1 cellular context compared by ENCODE assay signal in the genomic region with DNA sequence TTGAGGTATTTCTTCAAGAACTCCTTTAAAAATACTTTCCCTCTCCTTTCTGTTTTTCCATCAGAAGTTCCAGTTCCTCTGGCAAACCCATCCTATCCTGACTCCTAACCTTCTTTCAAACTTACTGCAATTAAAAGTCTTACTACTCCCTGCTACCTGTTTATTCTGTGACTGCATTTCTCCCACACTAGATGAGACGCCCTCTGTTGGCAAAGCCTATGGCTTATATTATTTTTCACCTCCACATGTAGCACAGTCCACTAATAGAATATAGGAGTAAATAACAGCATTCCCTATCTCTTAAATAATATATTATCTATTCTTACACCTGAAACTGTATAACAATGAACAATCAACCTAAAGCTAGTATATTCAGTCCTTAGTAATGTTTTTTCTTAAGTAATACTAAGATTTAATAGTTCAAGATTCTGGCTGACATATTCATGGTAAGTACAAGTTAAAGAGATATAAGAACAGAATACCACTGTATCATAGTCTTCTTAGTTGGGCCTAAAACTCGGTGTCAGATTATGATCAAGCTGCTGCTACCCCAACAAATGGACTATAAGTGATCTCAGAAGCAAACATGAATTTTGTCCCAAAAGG.
TF ChIP-seq lines count a peak whose summit lies in the region.

No MANE protein-coding gene starts in this region.

TF ChIP-seq in HepG2, 621 proteins besides CTCF, POLR2A, EP300 and RAD21:
- TF ChIP-seq, protein P1, sequence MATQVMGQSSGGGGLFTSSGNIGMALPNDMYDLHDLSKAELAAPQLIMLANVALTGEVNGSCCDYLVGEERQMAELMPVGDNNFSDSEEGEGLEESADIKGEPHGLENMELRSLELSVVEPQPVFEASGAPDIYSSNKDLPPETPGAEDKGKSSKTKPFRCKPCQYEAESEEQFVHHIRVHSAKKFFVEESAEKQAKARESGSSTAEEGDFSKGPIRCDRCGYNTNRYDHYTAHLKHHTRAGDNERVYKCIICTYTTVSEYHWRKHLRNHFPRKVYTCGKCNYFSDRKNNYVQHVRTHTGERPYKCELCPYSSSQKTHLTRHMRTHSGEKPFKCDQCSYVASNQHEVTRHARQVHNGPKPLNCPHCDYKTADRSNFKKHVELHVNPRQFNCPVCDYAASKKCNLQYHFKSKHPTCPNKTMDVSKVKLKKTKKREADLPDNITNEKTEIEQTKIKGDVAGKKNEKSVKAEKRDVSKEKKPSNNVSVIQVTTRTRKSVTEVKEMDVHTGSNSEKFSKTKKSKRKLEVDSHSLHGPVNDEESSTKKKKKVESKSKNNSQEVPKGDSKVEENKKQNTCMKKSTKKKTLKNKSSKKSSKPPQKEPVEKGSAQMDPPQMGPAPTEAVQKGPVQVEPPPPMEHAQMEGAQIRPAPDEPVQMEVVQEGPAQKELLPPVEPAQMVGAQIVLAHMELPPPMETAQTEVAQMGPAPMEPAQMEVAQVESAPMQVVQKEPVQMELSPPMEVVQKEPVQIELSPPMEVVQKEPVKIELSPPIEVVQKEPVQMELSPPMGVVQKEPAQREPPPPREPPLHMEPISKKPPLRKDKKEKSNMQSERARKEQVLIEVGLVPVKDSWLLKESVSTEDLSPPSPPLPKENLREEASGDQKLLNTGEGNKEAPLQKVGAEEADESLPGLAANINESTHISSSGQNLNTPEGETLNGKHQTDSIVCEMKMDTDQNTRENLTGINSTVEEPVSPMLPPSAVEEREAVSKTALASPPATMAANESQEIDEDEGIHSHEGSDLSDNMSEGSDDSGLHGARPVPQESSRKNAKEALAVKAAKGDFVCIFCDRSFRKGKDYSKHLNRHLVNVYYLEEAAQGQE (IDR thresholded peaks at IDR 0.05; ENCODE audit: borderline replicate concordance in 1 of 2, low read depth in 1 of 2, low read length in 2 of 2), result no peak
- TF ChIP-seq ZNF17 (CRISPR knock-in tag; IDR thresholded peaks at IDR 0.05), result no peak
- no peak for TF ChIP-seq ZZZ3 (CRISPR knock-in tag; IDR thresholded peaks at IDR 0.05; ENCODE audit: borderline replicate concordance)
- TF ChIP-seq, protein P2, sequence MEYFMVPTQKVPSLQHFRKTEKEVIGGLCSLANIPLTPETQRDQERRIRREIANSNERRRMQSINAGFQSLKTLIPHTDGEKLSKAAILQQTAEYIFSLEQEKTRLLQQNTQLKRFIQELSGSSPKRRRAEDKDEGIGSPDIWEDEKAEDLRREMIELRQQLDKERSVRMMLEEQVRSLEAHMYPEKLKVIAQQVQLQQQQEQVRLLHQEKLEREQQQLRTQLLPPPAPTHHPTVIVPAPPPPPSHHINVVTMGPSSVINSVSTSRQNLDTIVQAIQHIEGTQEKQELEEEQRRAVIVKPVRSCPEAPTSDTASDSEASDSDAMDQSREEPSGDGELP (IDR thresholded peaks at IDR 0.05; ENCODE audit: borderline replicate concordance, low read depth), result no peak
- TF ChIP-seq, protein P3, sequence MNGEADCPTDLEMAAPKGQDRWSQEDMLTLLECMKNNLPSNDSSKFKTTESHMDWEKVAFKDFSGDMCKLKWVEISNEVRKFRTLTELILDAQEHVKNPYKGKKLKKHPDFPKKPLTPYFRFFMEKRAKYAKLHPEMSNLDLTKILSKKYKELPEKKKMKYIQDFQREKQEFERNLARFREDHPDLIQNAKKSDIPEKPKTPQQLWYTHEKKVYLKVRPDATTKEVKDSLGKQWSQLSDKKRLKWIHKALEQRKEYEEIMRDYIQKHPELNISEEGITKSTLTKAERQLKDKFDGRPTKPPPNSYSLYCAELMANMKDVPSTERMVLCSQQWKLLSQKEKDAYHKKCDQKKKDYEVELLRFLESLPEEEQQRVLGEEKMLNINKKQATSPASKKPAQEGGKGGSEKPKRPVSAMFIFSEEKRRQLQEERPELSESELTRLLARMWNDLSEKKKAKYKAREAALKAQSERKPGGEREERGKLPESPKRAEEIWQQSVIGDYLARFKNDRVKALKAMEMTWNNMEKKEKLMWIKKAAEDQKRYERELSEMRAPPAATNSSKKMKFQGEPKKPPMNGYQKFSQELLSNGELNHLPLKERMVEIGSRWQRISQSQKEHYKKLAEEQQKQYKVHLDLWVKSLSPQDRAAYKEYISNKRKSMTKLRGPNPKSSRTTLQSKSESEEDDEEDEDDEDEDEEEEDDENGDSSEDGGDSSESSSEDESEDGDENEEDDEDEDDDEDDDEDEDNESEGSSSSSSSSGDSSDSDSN (CRISPR knock-in tag; IDR thresholded peaks at IDR 0.05), result no peak
- TF ChIP-seq KLF13 (CRISPR knock-in tag; IDR thresholded peaks at IDR 0.05), result no peak
- TF ChIP-seq NCOA5 (CRISPR knock-in tag; IDR thresholded peaks at IDR 0.05), result no peak
- no peak for TF ChIP-seq MEIS1 (CRISPR knock-in tag; IDR thresholded peaks at IDR 0.05; ENCODE audit: borderline replicate concordance)
- no peak for TF ChIP-seq ISL2 (CRISPR knock-in tag; IDR thresholded peaks at IDR 0.05)
- no peak for TF ChIP-seq MBD4 (IDR thresholded peaks at IDR 0.05; ENCODE audit: borderline replicate concordance, low read length)
- TF ChIP-seq, protein P4, sequence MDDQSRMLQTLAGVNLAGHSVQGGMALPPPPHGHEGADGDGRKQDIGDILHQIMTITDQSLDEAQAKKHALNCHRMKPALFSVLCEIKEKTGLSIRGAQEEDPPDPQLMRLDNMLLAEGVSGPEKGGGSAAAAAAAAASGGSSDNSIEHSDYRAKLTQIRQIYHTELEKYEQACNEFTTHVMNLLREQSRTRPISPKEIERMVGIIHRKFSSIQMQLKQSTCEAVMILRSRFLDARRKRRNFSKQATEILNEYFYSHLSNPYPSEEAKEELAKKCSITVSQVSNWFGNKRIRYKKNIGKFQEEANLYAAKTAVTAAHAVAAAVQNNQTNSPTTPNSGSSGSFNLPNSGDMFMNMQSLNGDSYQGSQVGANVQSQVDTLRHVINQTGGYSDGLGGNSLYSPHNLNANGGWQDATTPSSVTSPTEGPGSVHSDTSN (CRISPR knock-in tag; IDR thresholded peaks at IDR 0.05; ENCODE audit: borderline replicate concordance), result no peak
- TF ChIP-seq, protein P5, sequence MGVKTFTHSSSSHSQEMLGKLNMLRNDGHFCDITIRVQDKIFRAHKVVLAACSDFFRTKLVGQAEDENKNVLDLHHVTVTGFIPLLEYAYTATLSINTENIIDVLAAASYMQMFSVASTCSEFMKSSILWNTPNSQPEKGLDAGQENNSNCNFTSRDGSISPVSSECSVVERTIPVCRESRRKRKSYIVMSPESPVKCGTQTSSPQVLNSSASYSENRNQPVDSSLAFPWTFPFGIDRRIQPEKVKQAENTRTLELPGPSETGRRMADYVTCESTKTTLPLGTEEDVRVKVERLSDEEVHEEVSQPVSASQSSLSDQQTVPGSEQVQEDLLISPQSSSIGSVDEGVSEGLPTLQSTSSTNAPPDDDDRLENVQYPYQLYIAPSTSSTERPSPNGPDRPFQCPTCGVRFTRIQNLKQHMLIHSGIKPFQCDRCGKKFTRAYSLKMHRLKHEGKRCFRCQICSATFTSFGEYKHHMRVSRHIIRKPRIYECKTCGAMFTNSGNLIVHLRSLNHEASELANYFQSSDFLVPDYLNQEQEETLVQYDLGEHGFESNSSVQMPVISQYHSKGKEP (CRISPR knock-in tag; IDR thresholded peaks at IDR 0.05), result no peak
- TF ChIP-seq MYC (CRISPR knock-in tag; IDR thresholded peaks at IDR 0.05; ENCODE audit: borderline replicate concordance), result no peak
- no peak for TF ChIP-seq NFIC (IDR thresholded peaks at IDR 0.05; ENCODE audit: low read length)
- no peak for TF ChIP-seq ZNF747 (CRISPR knock-in tag; IDR thresholded peaks at IDR 0.05; ENCODE audit: borderline replicate concordance)
- no peak for TF ChIP-seq ZNF451 (CRISPR knock-in tag; IDR thresholded peaks at IDR 0.05)
- TF ChIP-seq, protein P6, sequence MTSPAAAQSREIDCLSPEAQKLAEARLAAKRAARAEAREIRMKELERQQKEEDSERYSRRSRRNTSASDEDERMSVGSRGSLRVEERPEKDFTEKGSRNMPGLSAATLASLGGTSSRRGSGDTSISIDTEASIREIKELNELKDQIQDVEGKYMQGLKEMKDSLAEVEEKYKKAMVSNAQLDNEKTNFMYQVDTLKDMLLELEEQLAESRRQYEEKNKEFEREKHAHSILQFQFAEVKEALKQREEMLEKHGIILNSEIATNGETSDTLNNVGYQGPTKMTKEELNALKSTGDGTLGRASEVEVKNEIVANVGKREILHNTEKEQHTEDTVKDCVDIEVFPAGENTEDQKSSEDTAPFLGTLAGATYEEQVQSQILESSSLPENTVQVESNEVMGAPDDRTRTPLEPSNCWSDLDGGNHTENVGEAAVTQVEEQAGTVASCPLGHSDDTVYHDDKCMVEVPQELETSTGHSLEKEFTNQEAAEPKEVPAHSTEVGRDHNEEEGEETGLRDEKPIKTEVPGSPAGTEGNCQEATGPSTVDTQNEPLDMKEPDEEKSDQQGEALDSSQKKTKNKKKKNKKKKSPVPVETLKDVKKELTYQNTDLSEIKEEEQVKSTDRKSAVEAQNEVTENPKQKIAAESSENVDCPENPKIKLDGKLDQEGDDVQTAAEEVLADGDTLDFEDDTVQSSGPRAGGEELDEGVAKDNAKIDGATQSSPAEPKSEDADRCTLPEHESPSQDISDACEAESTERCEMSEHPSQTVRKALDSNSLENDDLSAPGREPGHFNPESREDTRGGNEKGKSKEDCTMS (CRISPR knock-in tag; conservative IDR thresholded peaks at IDR 0.05), result no peak
- TF ChIP-seq ZNF709 (CRISPR knock-in tag; IDR thresholded peaks at IDR 0.05), result no peak
- TF ChIP-seq, protein P7, sequence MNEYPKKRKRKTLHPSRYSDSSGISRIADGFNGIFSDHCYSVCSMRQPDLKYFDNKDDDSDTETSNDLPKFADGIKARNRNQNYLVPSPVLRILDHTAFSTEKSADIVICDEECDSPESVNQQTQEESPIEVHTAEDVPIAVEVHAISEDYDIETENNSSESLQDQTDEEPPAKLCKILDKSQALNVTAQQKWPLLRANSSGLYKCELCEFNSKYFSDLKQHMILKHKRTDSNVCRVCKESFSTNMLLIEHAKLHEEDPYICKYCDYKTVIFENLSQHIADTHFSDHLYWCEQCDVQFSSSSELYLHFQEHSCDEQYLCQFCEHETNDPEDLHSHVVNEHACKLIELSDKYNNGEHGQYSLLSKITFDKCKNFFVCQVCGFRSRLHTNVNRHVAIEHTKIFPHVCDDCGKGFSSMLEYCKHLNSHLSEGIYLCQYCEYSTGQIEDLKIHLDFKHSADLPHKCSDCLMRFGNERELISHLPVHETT (CRISPR knock-in tag; conservative IDR thresholded peaks at IDR 0.05), result no peak
